8 cellular contexts compared by ENCODE assay signal in the genomic region with DNA sequence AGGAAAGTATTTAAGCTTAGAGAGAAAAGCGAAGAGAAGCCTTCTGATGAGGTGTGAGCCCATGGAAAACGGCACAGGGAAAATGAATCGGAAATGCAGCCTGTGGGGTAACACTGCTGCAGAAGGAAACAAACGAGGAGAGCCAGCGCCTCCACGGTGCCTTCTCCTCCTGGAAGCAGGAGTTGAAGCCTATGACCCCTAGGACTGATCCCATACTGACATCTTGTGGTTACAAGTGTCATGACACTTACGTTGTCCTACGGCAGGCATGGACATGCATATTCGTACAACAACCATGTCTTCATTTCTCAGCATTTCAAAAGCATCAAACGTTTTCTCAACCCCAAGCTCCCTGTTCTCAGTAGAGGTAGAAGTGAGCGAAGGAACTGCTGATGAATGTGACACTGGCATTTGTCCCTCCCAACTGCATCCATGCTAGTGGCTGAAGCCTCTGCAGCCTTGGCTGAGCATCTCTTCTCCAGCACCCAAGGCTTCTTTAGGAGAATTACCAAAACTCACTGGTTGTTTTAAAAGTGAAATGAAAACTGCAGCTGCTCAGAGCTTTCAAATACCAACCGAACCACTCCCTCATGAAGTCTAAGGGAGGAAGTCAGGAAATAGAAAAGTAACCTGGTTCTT.
DNase-seq lines count a peak whose midpoint lies in the region; ATAC-seq lines count a peak whose summit lies in the region.

No MANE protein-coding gene starts in this region.

- ATAC-seq in HG02588 (IDR thresholded peaks at IDR 0.05; ENCODE audit: unreplicated experiment) = peak; percentile 63

- DNase-seq in activated CD8-positive, alpha-beta memory T cell treated with anti-CD3 and anti-CD28 coated beads for 24 hours = peak; percentile 70
- DNase-seq in activated CD8-positive, alpha-beta memory T cell treated with anti-CD3 and anti-CD28 coated beads, Interleukin-2, amount 50 U/mL, for 48 hours = no peak
- DNase-seq in NCI-H146 treated with DMSO at 0.1 percent for 48 hours (lab: John Stamatoyannopoulos, UW; ENCODE audit: unreplicated experiment) (peak; percentile 77), T follicular helper cell (ENCODE audit: low read depth) (peak; percentile 3), cerebellar nuclear complex (lab: John Stamatoyannopoulos, UW) (peak; percentile 59 to 67), kidney tubule cell (ENCODE audit: low spot score) (peak; percentile 84)
- DNase-seq in stimulated activated CD4-positive, alpha-beta T cell treated with anti-CD3 and anti-CD28 coated beads, Interleukin-4, amount 100 ng/mL, for 24 hours = peak; percentile 40
